8 cellular contexts compared by ENCODE assay signal in genomic region chr19:40776966-40777794, GRCh38. TPM values are rescaled to one million over a fixed set of nuclear protein-coding genes. Genes with fewer than 3 reads are reported as not detected.
DNase-seq lines count a peak whose midpoint lies in the region; ATAC-seq and TF ChIP-seq lines count a peak whose summit lies in the region.

No MANE protein-coding gene starts in this region.

- peak overlapping the region; percentile 57 to 94 for H3K27ac ChIP-seq in ovary
- H3K27ac ChIP-seq in tibial artery, result peak overlapping the region; percentile 88 to 95

- no peak for TF ChIP-seq EP300 in ovary (IDR thresholded peaks at IDR 0.05)

- no peaks in the 10 kb centered on the region for H3K27me3 Mint-ChIP-seq in activated naive CD8-positive, alpha-beta T cell treated with anti-CD3 and anti-CD28 coated beads, Interleukin-2, amount 10 ng/mL, durations not matched to agents 7 days and 5 days

- peaks cover 19% of the 10 kb centered on the region for H3K36me3 Mint-ChIP-seq in activated naive CD8-positive, alpha-beta T cell treated with anti-CD3 and anti-CD28 coated beads, Interleukin-2, amount 10 ng/mL, durations not matched to agents 7 days and 5 days

- H3K4me1 Mint-ChIP-seq in activated naive CD8-positive, alpha-beta T cell treated with anti-CD3 and anti-CD28 coated beads, Interleukin-2, amount 10 ng/mL, durations not matched to agents 7 days and 5 days, result peaks cover 33% of the 10 kb centered on the region

- POLR2A ChIA-PET in activated naive CD8-positive, alpha-beta T cell treated with anti-CD3 and anti-CD28 coated beads, Interleukin-2, amount 10 ng/mL, durations not matched to agents 7 days and 5 days (lab: Charles Lee), result interaction anchor here (0.9 to 4.4 kb wide), 21 partner anchors 7 to 1107 kb away, joined by 3 to 92 read pairs (median 9); partner anchors contain the start of genes ACTMAP, COQ8B, EGLN2 and ITPKC

- H3K27ac Mint-ChIP-seq in activated naive CD8-positive, alpha-beta T cell treated with anti-CD3 and anti-CD28 coated beads, Interleukin-2, amount 10 ng/mL, durations not matched to agents 7 days and 5 days, result peak overlapping the region; percentile 98

- no peaks in the 10 kb centered on the region for H3K9me3 Mint-ChIP-seq in activated naive CD8-positive, alpha-beta T cell treated with anti-CD3 and anti-CD28 coated beads, Interleukin-2, amount 10 ng/mL, durations not matched to agents 7 days and 5 days

- no peaks in the 10 kb centered on the region for H3K9me3 ChIP-seq in ovary
- no peaks in the 10 kb centered on the region for H3K9me3 ChIP-seq in tibial artery

- intact Hi-C loops in Right ventricle myocardium inferior (cut with DNase I) (no loop called here), ovary (cut with DNase I) (no loop called here), tibial artery (cut with DNase I; ENCODE audit: low total_unique reads) (no loop called here)

- 8% methylated on average over 19 of the region's 19 CpGs for WGBS in ovary, 3 donors

- H3K4me1 ChIP-seq in ovary (ENCODE audit: insufficient read depth) (peaks cover 8% of the 10 kb centered on the region), tibial artery (peaks cover 0 to 22% (median 14%) of the 10 kb centered on the region in 4 donors)

- TF ChIP-seq POLR2A in ovary (IDR thresholded peaks at IDR 0.05), result no peak

- no peaks in the 10 kb centered on the region for H3K36me3 ChIP-seq in ovary
- H3K36me3 ChIP-seq in tibial artery, result peaks cover 0 to 3% (median 0%) of the 10 kb centered on the region in 3 donors

- H3K27me3 ChIP-seq in ovary (no peaks in the 10 kb centered on the region), tibial artery (no peaks in the 10 kb centered on the region)

- H3K4me3 ChIP-seq in ovary, result peak overlapping the region; percentile 91
- H3K4me3 ChIP-seq in tibial artery, result peak overlapping the region; percentile 58 to 86

- DNase-seq in GM04504 (ENCODE audit: low read depth) (peak; percentile 85), NCI-H1048 (lab: John Stamatoyannopoulos, UW) (peak; percentile 72), Right ventricle myocardium inferior (ENCODE audit: missing footprints) (peak; percentile 91), ovary (peak; percentile 81 to 92 (median 82)), tibial artery (peak; percentile 94 to 95)
- peak; percentile 77 for DNase-seq in activated naive CD8-positive, alpha-beta T cell treated with anti-CD3 and anti-CD28 coated beads, Interleukin-2, amount 10 ng/mL, durations not matched to agents 7 days and 5 days

- TF ChIP-seq CTCF in ovary (IDR thresholded peaks at IDR 0.05), result no peak
- no peak for TF ChIP-seq CTCF in tibial artery (IDR thresholded peaks at IDR 0.05)

- ATAC-seq in HG02610 (IDR thresholded peaks at IDR 0.05; ENCODE audit: unreplicated experiment) (peak; percentile 58), SK-N-SH treated with all-trans-retinoic acid at 6 μM for 48 hours (peak; percentile 85), Right ventricle myocardium inferior (peak; percentile 86)
- peak; percentile 61 for ATAC-seq in activated naive CD8-positive, alpha-beta T cell treated with anti-CD3 and anti-CD28 coated beads, Interleukin-2, amount 10 ng/mL, durations not matched to agents 7 days and 5 days (ENCODE audit: low read depth)

- H3K4me3 Mint-ChIP-seq in activated naive CD8-positive, alpha-beta T cell treated with anti-CD3 and anti-CD28 coated beads, Interleukin-2, amount 10 ng/mL, durations not matched to agents 7 days and 5 days, result peak overlapping the region; percentile 98

TF ChIP-seq in SK-N-SH treated with all-trans-retinoic acid at 6 μM for 48 hours, 23 proteins besides CTCF, POLR2A, EP300 and RAD21:
- TF ChIP-seq ESRRG (CRISPR knock-in tag; IDR thresholded peaks at IDR 0.05) (no peak), TSHZ2 (CRISPR knock-in tag; IDR thresholded peaks at IDR 0.05) (no peak), PPARA (CRISPR knock-in tag; IDR thresholded peaks at IDR 0.05; ENCODE audit: borderline replicate concordance) (no peak), POU6F1 (CRISPR knock-in tag; IDR thresholded peaks at IDR 0.05; ENCODE audit: borderline replicate concordance, low read depth) (no peak), ZNF70 (CRISPR knock-in tag; IDR thresholded peaks at IDR 0.05) (peak; percentile 74), CREB5 (CRISPR knock-in tag; IDR thresholded peaks at IDR 0.05; ENCODE audit: low read depth) (no peak)

RNA-seq across cellular contexts. Expression of gene RAB4B, which starts 0.9 kb away (rescaled TPM):
- total RNA-seq in activated naive CD8-positive, alpha-beta T cell treated with anti-CD3 and anti-CD28 coated beads, Interleukin-2, amount 10 ng/mL, durations not matched to agents 7 days and 5 days, result 10 to 100 TPM; 53.1 to 57.7 TPM
- total RNA-seq in Right ventricle myocardium inferior (13.3 TPM), ovary (10 to 100 TPM in 6 of 7 donors, 1 to 10 TPM in 1; 9.1 to 32.9 (median 19.3) TPM)
- polyA plus RNA-seq in ovary, result 10 to 100 TPM in 1 of 2 donors, 1 to 10 TPM in 1; 6.5 to 18.9 TPM

RNA-seq across cellular contexts. Expression of gene MIA, which starts 1.9 kb away (rescaled TPM):
- total RNA-seq in activated naive CD8-positive, alpha-beta T cell treated with anti-CD3 and anti-CD28 coated beads, Interleukin-2, amount 10 ng/mL, durations not matched to agents 7 days and 5 days, result 1 to 10 TPM; 3.0 TPM
- not detected for total RNA-seq in Right ventricle myocardium inferior
- 1 to 10 TPM in 5 of 7 donors, not detected in 2; 1.7 to 3.9 (median 2.6) TPM for total RNA-seq in ovary
- polyA plus RNA-seq in ovary, result 1 to 10 TPM in 1 of 2 donors, not detected in 1; 1.9 TPM

RNA-seq across cellular contexts. Expression of gene EGLN2, which starts 21.8 kb away (rescaled TPM):
- total RNA-seq in activated naive CD8-positive, alpha-beta T cell treated with anti-CD3 and anti-CD28 coated beads, Interleukin-2, amount 10 ng/mL, durations not matched to agents 7 days and 5 days, result 100 to 1,000 TPM; 158 to 159 TPM
- total RNA-seq in Right ventricle myocardium inferior, result 68.0 TPM
- total RNA-seq in ovary, result 100 to 1,000 TPM in 4 of 7 donors, 10 to 100 TPM in 3; 61.5 to 121 (median 102) TPM
- polyA plus RNA-seq in ovary, result 10 to 100 TPM; 43.6 to 82.7 TPM

RNA-seq across cellular contexts. Expression of gene SNRPA, which starts 26.2 kb away (rescaled TPM):
- total RNA-seq in activated naive CD8-positive, alpha-beta T cell treated with anti-CD3 and anti-CD28 coated beads, Interleukin-2, amount 10 ng/mL, durations not matched to agents 7 days and 5 days, result 100 to 1,000 TPM; 145 to 157 TPM
- total RNA-seq in Right ventricle myocardium inferior, result 32.4 TPM
- total RNA-seq in ovary, result 10 to 100 TPM; 48.9 to 80.7 (median 72.4) TPM
- 10 to 100 TPM; 56.4 to 83.9 TPM for polyA plus RNA-seq in ovary

RNA-seq across cellular contexts. Expression of gene ACTMAP, which starts 26.9 kb away (rescaled TPM):
- 10 to 100 TPM; 13.5 to 15.6 TPM for total RNA-seq in activated naive CD8-positive, alpha-beta T cell treated with anti-CD3 and anti-CD28 coated beads, Interleukin-2, amount 10 ng/mL, durations not matched to agents 7 days and 5 days
- total RNA-seq in Right ventricle myocardium inferior, result 6.4 TPM
- total RNA-seq in ovary, result 1 to 10 TPM; 2.1 to 6.5 (median 3.7) TPM
- 1 to 10 TPM; 3.0 to 6.4 TPM for polyA plus RNA-seq in ovary

Comparison
In these comparisons a context has a peak if more than half of its experiments do, and no peak if none do; other contexts are left out.
1. Peak in every context shown above with its lines: DNase-seq, ATAC-seq, H3K4me3 ChIP-seq and H3K27ac ChIP-seq.